In genomic region chr14:99768381-99768780, GRCh38 we compare ENCODE assay signal across 16 cellular contexts. TPM values are rescaled to one million over a fixed set of nuclear protein-coding genes. Genes with fewer than 3 reads are reported as not detected.
DNase-seq lines count a peak whose midpoint lies in the region; ATAC-seq, FAIRE-seq and TF ChIP-seq lines count a peak whose summit lies in the region.
"Had no signal": no experiment of that assay in that cellular context is flagged by ENCODE, and none has a peak within 500 bp of the region (broad histone marks: within the 10 kb centered on the region; RNA-seq: fewer than 3 reads in every experiment).

No MANE protein-coding gene starts in this region.

- H3K56ac ChIP-seq in H1 (replicated peaks; ENCODE audit: insufficient read length, low read depth, low read length): no peak overlapping the region

- peak overlapping the region; percentile 6; the same call in 1 of the 2 replicates for H2BK15ac ChIP-seq in H1 (ENCODE audit: low read length)

- H3K79me2 ChIP-seq in ACC112 (ENCODE audit: control insufficient read depth, insufficient read depth, low read length, unreplicated experiment): no peaks in the 10 kb centered on the region
- no peaks in the 10 kb centered on the region for H3K79me2 ChIP-seq in H1 (ENCODE audit: control insufficient read depth in 1 of 2, insufficient read depth in 2 of 2, low read length in 2 of 2)

- H2AK5ac ChIP-seq in H1 (ENCODE audit: low read depth, low read length): no peak overlapping the region

- FAIRE-seq in H1 (lab: Jason Lieb, UNC): no peak
- FAIRE-seq: GM19239, urothelium cell line had no signal

- H4K20me1 ChIP-seq in H1 (replicated peaks in 1 of 2; ENCODE audit: control insufficient read depth in 1 of 2, insufficient read depth in 2 of 2, low read length in 2 of 2): no peaks in the 10 kb centered on the region

- no peaks in the 10 kb centered on the region for H3K23me2 ChIP-seq in H1 (ENCODE audit: low read depth, low read length)

- no peak overlapping the region for H3K23ac ChIP-seq in H1 (ENCODE audit: insufficient read length)

- TF ChIP-seq EP300 in H1 (IDR thresholded peaks at IDR 0.05; ENCODE audit: borderline replicate concordance in 1 of 2, low read depth in 2 of 2, low read length in 2 of 2): no peak

- no peak for TF ChIP-seq RAD21 in H1 (IDR thresholded peaks at IDR 0.05 in 1 of 2, conservative IDR thresholded peaks at IDR 0.05 in 1 of 2; ENCODE audit: low read depth in 2 of 2, low read length in 2 of 2)

- no peak overlapping the region; the same call in 1 of the 2 replicates for H2BK12ac ChIP-seq in H1 (ENCODE audit: low read depth, low read length)

- H3K4me1 ChIP-seq in ACC112 (ENCODE audit: control insufficient read depth, insufficient read depth, low read length, unreplicated experiment): peaks cover 15% of the 10 kb centered on the region
- H3K4me1 ChIP-seq in H1 (replicated peaks in 1 of 4; ENCODE audit: control insufficient read depth in 3 of 4, insufficient read depth in 4 of 4, low read length in 3 of 4): peaks cover 4 to 11% (median 6%) of the 10 kb centered on the region in 4 experiments

- H3K9me3 Mint-ChIP-seq in HFFc6: no peaks in the 10 kb centered on the region
- H3K9me3 Mint-ChIP-seq: activated T-cell treated with anti-CD3 and anti-CD28 coated beads, Interleukin-2, amount 50 U/mL, for 72 hours had no signal

- DNase-seq in HFFc6 (no peak), H1 (ENCODE audit: low read depth in 1 of 2, low spot score in 2 of 2) (no peak), myocyte (ENCODE audit: low read depth) (peak; percentile 94), HEK293T (ENCODE audit: extremely low spot score) (no peak), NCI-H2227 treated with DMSO at 0.1 percent for 48 hours (lab: John Stamatoyannopoulos, UW) (no peak), medulla oblongata (ENCODE audit: extremely low spot score) (no peak)
- DNase-seq: activated CD4-positive, alpha-beta T cell treated with anti-CD3 and anti-CD28 coated beads, Interleukin-2, amount 50 U/mL, for 4 hours; activated T-cell treated with anti-CD3 and anti-CD28 coated beads, Interleukin-2, amount 50 U/mL, for 72 hours; KG1; NCI-H1417 treated with DMSO at 0.1 percent for 48 hours; stimulated activated naive CD8-positive, alpha-beta T cell treated with anti-CD3 and anti-CD28 coated beads, Interleukin-15, Interleukin-2, amounts not matched to agents 100 U/mL and 50 U/mL, for 24 hours; T-helper 9 cell had no signal

- ATAC-seq in GM18519 (IDR thresholded peaks at IDR 0.05; ENCODE audit: low FRiP score, unreplicated experiment): no peak
- ATAC-seq: activated T-cell treated with anti-CD3 and anti-CD28 coated beads, Interleukin-2, amount 50 U/mL, for 72 hours; stimulated activated naive CD8-positive, alpha-beta T cell treated with anti-CD3 and anti-CD28 coated beads, Interleukin-15, Interleukin-2, amounts not matched to agents 100 U/mL and 50 U/mL, for 24 hours had no signal

- no peak overlapping the region for H4K8ac ChIP-seq in H1 (ENCODE audit: extremely low read depth, insufficient read depth, low read length)

- H2AFZ ChIP-seq in ACC112 (ENCODE audit: low read length, unreplicated experiment): no peak overlapping the region
- peak overlapping the region; percentile 45; the same call in 1 of the 2 replicates for H2AFZ ChIP-seq in H1 (ENCODE audit: low read length)

- no peak overlapping the region for H2BK120ac ChIP-seq in H1 (replicated peaks; ENCODE audit: low read depth, low read length)

- no peak overlapping the region for H3K4me3 ChIP-seq in ACC112 (ENCODE audit: low read depth, low read length)
- no peak overlapping the region for H3K4me3 ChIP-seq in H1 (ENCODE audit: extremely low read depth in 1 of 4, insufficient read depth in 2 of 4, low read depth in 3 of 4, low read length in 4 of 4)

- no peak overlapping the region for H3K4ac ChIP-seq in H1 (replicated peaks; ENCODE audit: insufficient read length, low read depth, low read length)

- H3K27ac Mint-ChIP-seq in HFFc6: peak overlapping the region; percentile 4; the same call in 1 of the 2 replicates
- H3K27ac Mint-ChIP-seq: activated T-cell treated with anti-CD3 and anti-CD28 coated beads, Interleukin-2, amount 50 U/mL, for 72 hours had no signal

- H3K36me3 ChIP-seq in ACC112 (ENCODE audit: insufficient read depth, low read length) (no peaks in the 10 kb centered on the region), H1 (ENCODE audit: control insufficient read depth in 2 of 4, insufficient read depth in 4 of 4, low read length in 3 of 4) (no peaks in the 10 kb centered on the region)

- H3K27ac ChIP-seq in ACC112 (ENCODE audit: low read depth, low read length) (peak overlapping the region; percentile 84; the same call in 1 of the 2 replicates), H1 (ENCODE audit: low read depth, low read length) (no peak overlapping the region)

- 0 out of 2 replicates have a peak overlapping the region, but pooled peaks have one; percentile 38 for H3K18ac ChIP-seq in H1 (ENCODE audit: extremely low read depth, low read length)

- H2BK5ac ChIP-seq in H1 (ENCODE audit: low read depth, low read length): no peak overlapping the region

- no peak overlapping the region for H3K14ac ChIP-seq in H1 (ENCODE audit: insufficient read length)

- no peak overlapping the region for H3K9ac ChIP-seq in H1 (replicated peaks in 1 of 4; ENCODE audit: extremely low read depth in 1 of 4, low read depth in 3 of 4, low read length in 3 of 4)

- H3K9me3 ChIP-seq in H1 (ENCODE audit: insufficient read depth in 2 of 2, low read depth in 1 of 2, low read length in 1 of 2): no peaks in the 10 kb centered on the region

- no peak for TF ChIP-seq CTCF in HFFc6 (IDR thresholded peaks at IDR 0.05)
- TF ChIP-seq CTCF in H1 (IDR thresholded peaks at IDR 0.05; ENCODE audit: control extremely low read depth in 1 of 3, insufficient read depth in 1 of 3, low read depth in 1 of 3, low read length in 3 of 3): no peak

- WGBS in H1 (ENCODE audit: extremely low coverage in 1 of 2, insufficient coverage in 1 of 2, insufficient read length in 1 of 2, insufficient replicate concordance in 2 of 2, low coverage in 1 of 2, low lambda C conversion rate in 2 of 2, missing lambda C conversion rate in 1 of 2), 2 experiments: 87% methylated on average over 6 of the region's 6 CpGs; no CpG with 5 or more reads in 1 of the 2 experiments

- no peak for TF ChIP-seq POLR2A in H1 (IDR thresholded peaks at IDR 0.05; ENCODE audit: control extremely low read depth in 1 of 2, low read depth in 2 of 2, low read length in 2 of 2)

- H3K36me3 Mint-ChIP-seq in HFFc6 (ENCODE audit: low read depth): no peaks in the 10 kb centered on the region

- no peak overlapping the region for H3K4me2 ChIP-seq in H1 (ENCODE audit: insufficient read depth in 1 of 2, low read depth in 2 of 2, low read length in 2 of 2)

- no peak overlapping the region for H4K91ac ChIP-seq in H1 (replicated peaks; ENCODE audit: insufficient read length, low read length)

- no peaks in the 10 kb centered on the region for H3K79me1 ChIP-seq in H1 (ENCODE audit: low read depth, low read length)

- no peaks in the 10 kb centered on the region for H3K27me3 ChIP-seq in ACC112 (ENCODE audit: insufficient read depth, low read length)
- H3K27me3 ChIP-seq in H1 (replicated peaks in 1 of 4; ENCODE audit: control insufficient read depth in 3 of 4, extremely low read depth in 1 of 4, insufficient read depth in 3 of 4, low read length in 3 of 4): no peaks in the 10 kb centered on the region

- CTCF ChIA-PET in H1 (lab: Charles Lee; ENCODE audit: partially characterized antibody) (interaction anchor here (0.8 to 4.0 kb wide), 5 partner anchors 15 to 38 kb away, joined by 3 to 24 read pairs (median 3); no protein-coding TSS in a partner anchor), HEK293T (lab: Yijun Ruan, JAX) (no interaction called here)

- H3K27me3 Mint-ChIP-seq in HFFc6 (ENCODE audit: insufficient read depth): peaks cover 8% of the 10 kb centered on the region

- no peak overlapping the region for H2BK20ac ChIP-seq in H1 (ENCODE audit: low read length)

- POLR2A ChIA-PET in H1 (lab: Charles Lee; ENCODE audit: partially characterized antibody) (interaction anchor here (0.7 kb wide), 1 partner anchor 179 kb away, joined by 3 read pairs; no protein-coding TSS in a partner anchor), HEK293T (lab: Yijun Ruan, JAX) (no interaction called here)

- no peak overlapping the region for H4K5ac ChIP-seq in H1 (ENCODE audit: insufficient read length, low read depth, low read length)

- H3K4me3 Mint-ChIP-seq in HFFc6: no peak overlapping the region
- H3K4me3 Mint-ChIP-seq: activated T-cell treated with anti-CD3 and anti-CD28 coated beads, Interleukin-2, amount 50 U/mL, for 72 hours had no signal

- H3K4me1 Mint-ChIP-seq in HFFc6 (ENCODE audit: low read depth): peaks cover 19% of the 10 kb centered on the region

TF ChIP-seq in H1, 55 proteins besides CTCF, POLR2A, EP300 and RAD21 (continues in another document):
- no peak for TF ChIP-seq BCL11A (IDR thresholded peaks at IDR 0.05; ENCODE audit: low read depth in 2 of 2, low read length in 2 of 2)
- TF ChIP-seq NANOG (IDR thresholded peaks at IDR 0.05; ENCODE audit: insufficient read depth, low read depth, low read length, poor library complexity, severe bottlenecking): no peak
- no peak for TF ChIP-seq EZH2 (IDR thresholded peaks at IDR 0.05; ENCODE audit: low read depth, low read length, severe bottlenecking)
- no peak for TF ChIP-seq GABPA (IDR thresholded peaks at IDR 0.05; ENCODE audit: borderline replicate concordance, insufficient read depth, low read length)
- TF ChIP-seq HDAC6 (IDR thresholded peaks at IDR 0.05; ENCODE audit: low read depth, low read length): no peak

TF ChIP-seq in HEK293T, 16 proteins besides CTCF, POLR2A, EP300 and RAD21 (continues in another document):
- no peak for TF ChIP-seq ZNF384 (IDR thresholded peaks at IDR 0.05)
- no peak for TF ChIP-seq ELF4 (IDR thresholded peaks at IDR 0.05)
- TF ChIP-seq TARDBP (IDR thresholded peaks at IDR 0.05): no peak
- TF ChIP-seq LEF1 (IDR thresholded peaks at IDR 0.05; ENCODE audit: borderline replicate concordance): no peak
- TF ChIP-seq ARNT (IDR thresholded peaks at IDR 0.05): no peak
- no peak for TF ChIP-seq SP1 (IDR thresholded peaks at IDR 0.05)

RNA-seq across cellular contexts. Expression of gene EML1, which starts 24.8 kb away (rescaled TPM):
- total RNA-seq in HFFc6 (2021; fragmentation: NEBNext Ultra II Directional; extraction: Animal tissue kit (Norgen Biotek cat#: 25700)): 10 to 100 TPM; 13.2 to 27.6 (median 22.2) TPM
- total RNA-seq in H1 (2021; fragmentation: NEBNext Ultra II Directional; extraction: Animal tissue kit (Norgen Biotek cat#: 25700)): 24.7 and 32.9 TPM in 2 replicates
- 9.8 and 11.1 TPM in 2 replicates for polyA plus RNA-seq in H1 (2011; rRNA removed)
- polyA plus RNA-seq in H1 (2011; cell fraction: cytosol; rRNA removed): 11.8 TPM
- 30.9 TPM for polyA plus RNA-seq in H1 (2011; cell fraction: nucleus; rRNA removed)
- polyA plus RNA-seq in H1 (2012, experiment 1 of 2): 16.6 to 36.3 TPM (median 23.0 TPM) in 4 replicates
- polyA plus RNA-seq in H1 (2012, experiment 2 of 2): 3.3 TPM
- 6.5 TPM for polyA plus RNA-seq in H1 (2013, experiment 1 of 2)
- polyA plus RNA-seq in H1 (2013, experiment 2 of 2): 6.7 TPM
- 55.1 and 82.5 TPM in 2 replicates for polyA minus RNA-seq in H1 (2011; rRNA and poly(A)+ RNA removed)
- polyA minus RNA-seq in H1 (2011; cell fraction: cytosol; rRNA and poly(A)+ RNA removed): 20.8 TPM
- 60.8 TPM for polyA minus RNA-seq in H1 (2011; cell fraction: nucleus; rRNA and poly(A)+ RNA removed)
- 20.8 and 24.1 TPM in 2 replicates for total RNA-seq in myocyte
- polyA plus RNA-seq in myocyte (2012): 18.0 TPM
